In genomic region chrX:130083107-130083490, GRCh38 we compare ENCODE assay signal across 9 cellular contexts. TPM values are rescaled to one million over a fixed set of nuclear protein-coding genes. Genes with fewer than 3 reads are reported as not detected.
DNase-seq lines count a peak whose midpoint lies in the region; ATAC-seq, FAIRE-seq and TF ChIP-seq lines count a peak whose summit lies in the region.
"Had no signal": no experiment of that assay in that cellular context is flagged by ENCODE, and none has a peak within 500 bp of the region (broad histone marks: within the 10 kb centered on the region; RNA-seq: fewer than 3 reads in every experiment).

No MANE protein-coding gene starts in this region.

- DNase-seq in CD14-positive monocyte (ENCODE audit: low spot score) (no peak), GM18507 (ENCODE audit: extremely low spot score, insufficient read length, low read depth) (no peak), DMS114 treated with DMSO at 0.1 percent for 48 hours (lab: John Stamatoyannopoulos, UW; ENCODE audit: unreplicated experiment) (no peak), NCI-H187 (lab: John Stamatoyannopoulos, UW) (no peak)
- DNase-seq in activated T-helper 2 cell treated with anti-CD3 and anti-CD28 coated beads, Interferon-gamma antibody, Interleukin-2, Interleukin-4, amounts not matched to agents 10 μg/mL and 5 μg/mL and 100 μg/mL, durations not matched to agents 14 hours and 24 hours and 36 hours (ENCODE audit: low spot score), result no peak
- DNase-seq in naive thymus-derived CD4-positive, alpha-beta T cell, result no peak
- no peak for DNase-seq in activated effector memory CD4-positive, alpha-beta T cell treated with anti-CD3 and anti-CD28 coated beads, Interleukin-2, amount 50 U/mL, for 16 hours
- DNase-seq: NCI-H2029 treated with DMSO at 0.1 percent for 48 hours had no signal

- H3K4me3 Mint-ChIP-seq in CD14-positive monocyte, result peak overlapping the region; percentile 42 to 70
- H3K4me3 Mint-ChIP-seq in activated T-helper 2 cell treated with anti-CD3 and anti-CD28 coated beads, Interferon-gamma antibody, Interleukin-2, Interleukin-4, amounts not matched to agents 10 μg/mL and 5 μg/mL and 100 μg/mL, durations not matched to agents 14 hours and 24 hours and 36 hours (ENCODE audit: low read depth), result peak overlapping the region; percentile 80
- peak overlapping the region; percentile 86 to 93 (median 89) for H3K4me3 Mint-ChIP-seq in naive thymus-derived CD4-positive, alpha-beta T cell

- peaks cover 30 to 36% of the 10 kb centered on the region in 2 donors for H3K4me1 ChIP-seq in naive thymus-derived CD4-positive, alpha-beta T cell (ENCODE audit: control insufficient read depth in 2 of 2, insufficient read depth in 2 of 2, low read length in 2 of 2)

- no peak for TF ChIP-seq CTCF in CD14-positive monocyte (IDR thresholded peaks at IDR 0.05)

- peak overlapping the region; percentile 42 for H3K4me3 ChIP-seq in naive thymus-derived CD4-positive, alpha-beta T cell (ENCODE audit: low read length)

- H3K9me3 Mint-ChIP-seq in CD14-positive monocyte, result peaks cover 0 to 2% (median 0%) of the 10 kb centered on the region in 7 donors
- no peaks in the 10 kb centered on the region for H3K9me3 Mint-ChIP-seq in activated T-helper 2 cell treated with anti-CD3 and anti-CD28 coated beads, Interferon-gamma antibody, Interleukin-2, Interleukin-4, amounts not matched to agents 10 μg/mL and 5 μg/mL and 100 μg/mL, durations not matched to agents 14 hours and 24 hours and 36 hours
- no peaks in the 10 kb centered on the region for H3K9me3 Mint-ChIP-seq in naive thymus-derived CD4-positive, alpha-beta T cell

- intact Hi-C loops in CD14-positive monocyte (cut with micrococcal nuclease), result loop anchor here (5.0 kb wide), 3 partner anchors 39 to 109 kb away; partner anchors contain the start of gene AIFM1 (in 1 of the 2)
- intact Hi-C loops in activated T-helper 2 cell treated with anti-CD3 and anti-CD28 coated beads, Interferon-gamma antibody, Interleukin-2, Interleukin-4, amounts not matched to agents 10 μg/mL and 5 μg/mL and 100 μg/mL, durations not matched to agents 14 hours and 24 hours and 36 hours (cut with micrococcal nuclease), result loop anchor here (5.0 kb wide), 1 partner anchor 184 kb away; the partner anchor contains the start of gene ZNF280C
- intact Hi-C loops in naive thymus-derived CD4-positive, alpha-beta T cell (cut with micrococcal nuclease), result loop anchor here in 1 of 2 donors (2.0 to 10.0 kb wide), 2 partner anchors 16 to 1732 kb away; no protein-coding TSS in a partner anchor

- H3K4me1 Mint-ChIP-seq in CD14-positive monocyte, result peaks cover 73% of the 10 kb centered on the region
- peaks cover 48% of the 10 kb centered on the region for H3K4me1 Mint-ChIP-seq in activated T-helper 2 cell treated with anti-CD3 and anti-CD28 coated beads, Interferon-gamma antibody, Interleukin-2, Interleukin-4, amounts not matched to agents 10 μg/mL and 5 μg/mL and 100 μg/mL, durations not matched to agents 14 hours and 24 hours and 36 hours (ENCODE audit: low read depth)
- H3K4me1 Mint-ChIP-seq in naive thymus-derived CD4-positive, alpha-beta T cell, result peaks cover 25 to 70% (median 50%) of the 10 kb centered on the region in 7 donors

- H3K36me3 ChIP-seq in naive thymus-derived CD4-positive, alpha-beta T cell (ENCODE audit: control insufficient read depth in 2 of 3, insufficient read depth in 3 of 3, low read length in 3 of 3), result peaks cover 0 to 13% (median 2%) of the 10 kb centered on the region in 3 experiments

- CTCF ChIA-PET in naive thymus-derived CD4-positive, alpha-beta T cell (lab: Charles Lee), result interaction anchor here (5.5 kb wide), 1 partner anchor 37 kb away, joined by 83 read pairs; no protein-coding TSS in a partner anchor

- peak overlapping the region; percentile 73 for H3K27ac ChIP-seq in naive thymus-derived CD4-positive, alpha-beta T cell (ENCODE audit: low read depth, low read length)

- peaks cover 18 to 22% of the 10 kb centered on the region in 2 donors for H3K36me3 Mint-ChIP-seq in CD14-positive monocyte
- peaks cover 26% of the 10 kb centered on the region for H3K36me3 Mint-ChIP-seq in activated T-helper 2 cell treated with anti-CD3 and anti-CD28 coated beads, Interferon-gamma antibody, Interleukin-2, Interleukin-4, amounts not matched to agents 10 μg/mL and 5 μg/mL and 100 μg/mL, durations not matched to agents 14 hours and 24 hours and 36 hours (ENCODE audit: low read depth)
- peaks cover 0 to 20% (median 3%) of the 10 kb centered on the region in 5 donors for H3K36me3 Mint-ChIP-seq in naive thymus-derived CD4-positive, alpha-beta T cell

- H3K9me3 ChIP-seq in naive thymus-derived CD4-positive, alpha-beta T cell (ENCODE audit: control insufficient read depth in 2 of 3, low read length in 3 of 3), result no peaks in the 10 kb centered on the region

- H3K27me3 Mint-ChIP-seq in CD14-positive monocyte (ENCODE audit: low read depth in 3 of 3), result peaks cover 0 to 3% (median 0%) of the 10 kb centered on the region in 3 donors
- H3K27me3 Mint-ChIP-seq in activated T-helper 2 cell treated with anti-CD3 and anti-CD28 coated beads, Interferon-gamma antibody, Interleukin-2, Interleukin-4, amounts not matched to agents 10 μg/mL and 5 μg/mL and 100 μg/mL, durations not matched to agents 14 hours and 24 hours and 36 hours (ENCODE audit: low read depth), result no peaks in the 10 kb centered on the region
- no peaks in the 10 kb centered on the region for H3K27me3 Mint-ChIP-seq in naive thymus-derived CD4-positive, alpha-beta T cell

- no peak for ATAC-seq in naive thymus-derived CD4-positive, alpha-beta T cell
- no peak for ATAC-seq in GM21786 (IDR thresholded peaks at IDR 0.05; ENCODE audit: unreplicated experiment)

- FAIRE-seq in GM18507 (lab: Jason Lieb, UNC), result peak; percentile 67

- POLR2A ChIA-PET in naive thymus-derived CD4-positive, alpha-beta T cell (lab: Charles Lee), result interaction anchor here (5.3 kb wide), 1 partner anchor 14 kb away, joined by 44 read pairs; no protein-coding TSS in a partner anchor

- peak overlapping the region; percentile 93 to 97 (median 94) for H3K27ac Mint-ChIP-seq in CD14-positive monocyte
- peak overlapping the region; percentile 91 for H3K27ac Mint-ChIP-seq in activated T-helper 2 cell treated with anti-CD3 and anti-CD28 coated beads, Interferon-gamma antibody, Interleukin-2, Interleukin-4, amounts not matched to agents 10 μg/mL and 5 μg/mL and 100 μg/mL, durations not matched to agents 14 hours and 24 hours and 36 hours
- peak overlapping the region; percentile 55 to 97 (median 94) for H3K27ac Mint-ChIP-seq in naive thymus-derived CD4-positive, alpha-beta T cell

- no peaks in the 10 kb centered on the region for H3K27me3 ChIP-seq in naive thymus-derived CD4-positive, alpha-beta T cell (ENCODE audit: control insufficient read depth in 2 of 2, insufficient read depth in 2 of 2, low read length in 2 of 2)

RNA-seq across cellular contexts. Expression of gene ELF4, which starts 27.2 kb away (rescaled TPM):
- 10 to 100 TPM; 10.4 to 20.5 TPM for polyA plus RNA-seq in CD14-positive monocyte
- 31.8 and 33.6 TPM in 2 replicates for total RNA-seq in activated T-helper 2 cell treated with anti-CD3 and anti-CD28 coated beads, Interferon-gamma antibody, Interleukin-2, Interleukin-4, amounts not matched to agents 10 μg/mL and 5 μg/mL and 100 μg/mL, durations not matched to agents 14 hours and 24 hours and 36 hours
- total RNA-seq in naive thymus-derived CD4-positive, alpha-beta T cell, result 10 to 100 TPM; 20.7 to 48.9 (median 23.7) TPM
- 10 to 100 TPM in 1 of 2 donors, 1 to 10 TPM in 1; 8.5 to 16.9 TPM for polyA plus RNA-seq in naive thymus-derived CD4-positive, alpha-beta T cell
